21 cellular contexts compared by ENCODE assay signal in genomic region chr4:21001490-21001889, GRCh38.
"Had no signal": no experiment of that assay in that cellular context is flagged by ENCODE, and none has a peak within 500 bp of the region (broad histone marks: within the 10 kb centered on the region; RNA-seq: fewer than 3 reads in every experiment).

No MANE protein-coding gene starts in this region.

- H3K27ac Mint-ChIP-seq: activated naive CD8-positive, alpha-beta T cell treated with anti-CD3 and anti-CD28 coated beads, Interleukin-2, amount 10 ng/mL, durations not matched to agents 7 days and 5 days; stimulated activated memory B cell treated with anti-CD40 and anti-IgM and Interleukin-4, amounts not matched to agents 10 μg/mL and 1 μg/mL and 100 μg/mL, for 72 hours; T-helper 1 cell treated with Interleukin-12 subunit alpha and Interleukin-12 subunit beta and Interleukin-4 antibody, amounts not matched to agents 30 μg/mL and 1 μg/mL, for 36 hours; type B pancreatic cell had no signal

- H3K27me3 ChIP-seq: cardiac muscle cell, esophagus squamous epithelium, heart right ventricle, sigmoid colon, testis had no signal

- H3K4me3 Mint-ChIP-seq: activated naive CD8-positive, alpha-beta T cell treated with anti-CD3 and anti-CD28 coated beads, Interleukin-2, amount 10 ng/mL, durations not matched to agents 7 days and 5 days; stimulated activated memory B cell treated with anti-CD40 and anti-IgM and Interleukin-4, amounts not matched to agents 10 μg/mL and 1 μg/mL and 100 μg/mL, for 72 hours; T-helper 1 cell treated with Interleukin-12 subunit alpha and Interleukin-12 subunit beta and Interleukin-4 antibody, amounts not matched to agents 30 μg/mL and 1 μg/mL, for 36 hours; type B pancreatic cell had no signal

- H3K27ac ChIP-seq: cardiac muscle cell, esophagus squamous epithelium, heart right ventricle, sigmoid colon, testis, WERI-Rb-1 had no signal

- H3K4me3 ChIP-seq: cardiac muscle cell, esophagus squamous epithelium, heart right ventricle, sigmoid colon, testis had no signal

- H3K27me3 Mint-ChIP-seq: activated naive CD8-positive, alpha-beta T cell treated with anti-CD3 and anti-CD28 coated beads, Interleukin-2, amount 10 ng/mL, durations not matched to agents 7 days and 5 days; stimulated activated memory B cell treated with anti-CD40 and anti-IgM and Interleukin-4, amounts not matched to agents 10 μg/mL and 1 μg/mL and 100 μg/mL, for 72 hours; type B pancreatic cell had no signal

- H3K4me1 Mint-ChIP-seq: stimulated activated memory B cell treated with anti-CD40 and anti-IgM and Interleukin-4, amounts not matched to agents 10 μg/mL and 1 μg/mL and 100 μg/mL, for 72 hours had no signal

- H3K4me1 ChIP-seq: esophagus squamous epithelium, heart right ventricle, testis had no signal

- ATAC-seq: heart right ventricle; stimulated activated memory B cell treated with anti-CD40 and anti-IgM and Interleukin-4, amounts not matched to agents 10 μg/mL and 1 μg/mL and 100 μg/mL, for 72 hours had no signal

- DNase-seq: activated CD4-positive, alpha-beta T cell treated with anti-CD3 and anti-CD28 coated beads for 1 hour; activated CD8-positive, alpha-beta memory T cell treated with anti-CD3 and anti-CD28 coated beads for 24 hours; activated CD8-positive, alpha-beta memory T cell treated with anti-CD3 and anti-CD28 coated beads, Interleukin-2, amount 50 U/mL, for 48 hours; activated gamma-delta T cell treated with Interleukin-2 at 50 U/mL for 16 hours; activated naive CD8-positive, alpha-beta T cell treated with anti-CD3 and anti-CD28 coated beads, Interleukin-2, amount 10 ng/mL, durations not matched to agents 7 days and 5 days; dermis blood vessel endothelial cell; effector memory CD4-positive, alpha-beta T cell; esophagus squamous epithelium; heart right ventricle; kidney glomerular epithelial cell; mesenchymal stem cell; occipital lobe; posterior cingulate gyrus; sigmoid colon; stimulated activated CD4-positive, alpha-beta T cell treated with anti-CD3 and anti-CD28 coated beads, Interleukin-4, amount 100 ng/mL, for 24 hours; testis; WERI-Rb-1 had no signal

- H3K36me3 Mint-ChIP-seq: activated naive CD8-positive, alpha-beta T cell treated with anti-CD3 and anti-CD28 coated beads, Interleukin-2, amount 10 ng/mL, durations not matched to agents 7 days and 5 days; stimulated activated memory B cell treated with anti-CD40 and anti-IgM and Interleukin-4, amounts not matched to agents 10 μg/mL and 1 μg/mL and 100 μg/mL, for 72 hours had no signal

- H3K9me3 ChIP-seq: esophagus squamous epithelium, sigmoid colon, testis had no signal

- H3K36me3 ChIP-seq: cardiac muscle cell, esophagus squamous epithelium, heart right ventricle, sigmoid colon, WERI-Rb-1 had no signal
